20 cellular contexts compared by ENCODE assay signal in the genomic region with DNA sequence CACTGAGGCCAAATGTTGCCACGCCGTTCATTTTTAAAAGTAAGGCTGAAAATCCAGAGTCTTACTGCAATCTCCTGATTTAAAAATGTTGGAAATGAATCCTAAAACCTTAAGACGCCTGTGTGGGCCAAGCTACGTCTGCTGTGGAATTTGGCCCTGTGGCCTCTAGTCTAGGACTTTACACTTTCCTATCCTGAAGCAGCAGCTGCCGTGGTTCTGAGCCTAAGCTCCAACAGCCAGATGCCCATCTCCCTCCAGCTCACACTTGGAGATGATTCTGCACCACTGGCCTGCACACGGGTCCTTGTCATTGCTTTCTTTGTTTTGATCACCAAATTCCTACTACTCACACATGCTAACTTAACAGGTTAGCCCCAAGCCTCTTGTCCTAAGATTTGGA.
"Had no signal": no experiment of that assay in that cellular context is flagged by ENCODE, and none has a peak within 500 bp of the region (broad histone marks: within the 10 kb centered on the region; RNA-seq: fewer than 3 reads in every experiment).

No MANE protein-coding gene starts in this region.

- H3K36me3 ChIP-seq: left ventricle myocardium inferior, lower lobe of right lung, pancreas, thyroid gland, upper lobe of left lung, vagina had no signal

- H3K9me3 Mint-ChIP-seq: central memory CD8-positive, alpha-beta T cell; immature natural killer cell had no signal

- H3K9me3 ChIP-seq: lower lobe of right lung, pancreas, thyroid gland, upper lobe of left lung, vagina had no signal

- H3K27ac Mint-ChIP-seq: immature natural killer cell; memory B cell; naive thymus-derived CD8-positive, alpha-beta T cell; progenitor cell of endocrine pancreas; stimulated activated naive B cell treated with anti-CD40 and anti-IgM and Interleukin-4, amounts not matched to agents 10 μg/mL and 1 μg/mL and 100 μg/mL, for 72 hours had no signal

- DNase-seq: dermis blood vessel endothelial cell; erythroblast; immature natural killer cell; kidney; left cardiac atrium; left ventricle myocardium inferior; lower lobe of right lung; naive thymus-derived CD8-positive, alpha-beta T cell; pancreas; right cardiac atrium; stimulated activated CD4-positive, alpha-beta T cell treated with anti-CD3 and anti-CD28 coated beads, Interleukin-2, amount 100 ng/mL, for 24 hours; stimulated activated CD4-positive, alpha-beta T cell treated with anti-CD3 and anti-CD28 coated beads, Interleukin-4, amount 100 ng/mL, for 4 hours; stimulated activated naive B cell treated with anti-CD40 and anti-IgM and Interleukin-4, amounts not matched to agents 10 μg/mL and 1 μg/mL and 100 μg/mL, for 72 hours; thyroid gland; upper lobe of left lung had no signal

- ATAC-seq: lower lobe of right lung; naive thymus-derived CD8-positive, alpha-beta T cell; pancreas; stimulated activated naive B cell treated with anti-CD40 and anti-IgM and Interleukin-4, amounts not matched to agents 10 μg/mL and 1 μg/mL and 100 μg/mL, for 72 hours had no signal

- H3K36me3 Mint-ChIP-seq: immature natural killer cell; memory B cell; stimulated activated naive B cell treated with anti-CD40 and anti-IgM and Interleukin-4, amounts not matched to agents 10 μg/mL and 1 μg/mL and 100 μg/mL, for 72 hours had no signal

- H3K27ac ChIP-seq: foreskin keratinocyte, lower lobe of right lung, pancreas, thyroid gland, upper lobe of left lung, vagina had no signal

- H3K27me3 Mint-ChIP-seq: central memory CD8-positive, alpha-beta T cell; naive thymus-derived CD8-positive, alpha-beta T cell had no signal

- H3K4me3 Mint-ChIP-seq: central memory CD8-positive, alpha-beta T cell; immature natural killer cell; memory B cell; naive thymus-derived CD8-positive, alpha-beta T cell; stimulated activated naive B cell treated with anti-CD40 and anti-IgM and Interleukin-4, amounts not matched to agents 10 μg/mL and 1 μg/mL and 100 μg/mL, for 72 hours had no signal

- H3K4me1 ChIP-seq: foreskin keratinocyte, lower lobe of right lung, pancreas, thyroid gland, upper lobe of left lung had no signal

- H3K4me3 ChIP-seq: left ventricle myocardium inferior, lower lobe of right lung, pancreas, thyroid gland, upper lobe of left lung, vagina had no signal

- H3K4me1 Mint-ChIP-seq: central memory CD8-positive, alpha-beta T cell; immature natural killer cell; memory B cell; naive thymus-derived CD8-positive, alpha-beta T cell; stimulated activated naive B cell treated with anti-CD40 and anti-IgM and Interleukin-4, amounts not matched to agents 10 μg/mL and 1 μg/mL and 100 μg/mL, for 72 hours had no signal

- H3K27me3 ChIP-seq: foreskin keratinocyte, pancreas, thyroid gland, upper lobe of left lung, vagina had no signal
